8 cellular contexts compared by ENCODE assay signal in the genomic region with DNA sequence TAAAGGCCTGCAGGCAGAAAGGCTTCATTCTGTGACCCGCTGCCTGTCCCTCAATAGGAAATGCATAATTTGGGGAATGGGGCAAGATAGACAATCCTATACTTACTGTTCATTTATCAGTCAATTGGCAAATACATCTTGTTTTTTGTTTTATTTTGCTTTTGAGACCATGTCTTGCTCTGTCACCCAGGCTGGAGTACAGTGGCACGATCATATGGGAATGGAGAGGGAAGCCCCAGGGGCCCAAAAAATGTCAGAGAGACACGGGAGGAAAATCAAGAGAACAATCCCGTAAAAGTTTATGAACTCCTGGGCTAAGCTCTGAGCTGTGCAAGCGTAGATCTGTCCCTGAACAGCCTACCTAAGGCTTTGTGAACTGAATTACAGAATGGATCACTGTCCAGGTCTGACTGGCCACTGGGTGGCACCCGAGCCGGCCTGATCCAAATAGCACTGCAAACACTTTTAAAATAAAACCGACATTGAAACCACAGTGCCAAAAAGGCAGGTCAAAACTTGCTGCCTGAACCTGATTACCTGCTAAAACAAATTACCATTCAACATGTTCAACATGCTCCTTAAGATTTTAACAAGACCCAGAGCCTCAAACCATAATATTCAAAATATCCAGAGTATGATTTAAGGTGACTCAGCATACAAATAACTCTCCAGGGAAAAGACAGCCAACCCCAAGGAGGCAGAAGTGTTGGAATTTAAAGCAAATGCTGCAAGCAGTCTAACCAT. TPM values are rescaled to one million over a fixed set of nuclear protein-coding genes. Genes with fewer than 3 reads are reported as not detected.
DNase-seq lines count a peak whose midpoint lies in the region; ATAC-seq and TF ChIP-seq lines count a peak whose summit lies in the region.

No MANE protein-coding gene starts in this region.

- 0 out of 2 replicates have a peak, but pooled peaks cover 4% of the 10 kb centered on the region for H3F3A ChIP-seq in PC-9 (ENCODE audit: insufficient read depth, low read depth)

- POLR2A ChIA-PET in PC-9 (lab: Charles Lee; ENCODE audit: unreplicated experiment), result no interaction called here

- no peaks in the 10 kb centered on the region for H3K79me2 ChIP-seq in PC-9 (ENCODE audit: low read depth)

- H3K27ac ChIP-seq in PC-9, result no peak overlapping the region

- peak; percentile 76 for ATAC-seq in activated naive CD8-positive, alpha-beta T cell treated with anti-CD3 and anti-CD28 coated beads, Interleukin-2, amount 50 U/mL, for 24 hours
- ATAC-seq in HG03045 (IDR thresholded peaks at IDR 0.05; ENCODE audit: unreplicated experiment) (no peak), GM21619 (IDR thresholded peaks at IDR 0.05; ENCODE audit: unreplicated experiment) (no peak)

- peaks cover 7% of the 10 kb centered on the region; the same call in 1 of the 2 replicates for H3K36me3 ChIP-seq in PC-9 (ENCODE audit: low read depth)

- H4K20me1 ChIP-seq in PC-9 (ENCODE audit: insufficient read depth), result no peaks in the 10 kb centered on the region

- H3K9me3 ChIP-seq in PC-9 (ENCODE audit: insufficient read depth, low read depth), result no peaks in the 10 kb centered on the region

- no peak overlapping the region for H3K4me2 ChIP-seq in PC-9

- H3K27ac Mint-ChIP-seq in activated naive CD8-positive, alpha-beta T cell treated with anti-CD3 and anti-CD28 coated beads, Interleukin-2, amount 50 U/mL, for 24 hours, result no peak overlapping the region

- no peaks in the 10 kb centered on the region for H3K27me3 Mint-ChIP-seq in activated naive CD8-positive, alpha-beta T cell treated with anti-CD3 and anti-CD28 coated beads, Interleukin-2, amount 50 U/mL, for 24 hours

- no peaks in the 10 kb centered on the region for H3K9me3 Mint-ChIP-seq in activated naive CD8-positive, alpha-beta T cell treated with anti-CD3 and anti-CD28 coated beads, Interleukin-2, amount 50 U/mL, for 24 hours

- no peak overlapping the region for H3K4me3 ChIP-seq in PC-9

- peaks cover 9% of the 10 kb centered on the region for H3K36me3 Mint-ChIP-seq in activated naive CD8-positive, alpha-beta T cell treated with anti-CD3 and anti-CD28 coated beads, Interleukin-2, amount 50 U/mL, for 24 hours (ENCODE audit: low read depth)

- DNase-seq in D341Med (ENCODE audit: low spot score), result peak; percentile 73
- DNase-seq in HPDE6-E6E7 (ENCODE audit: extremely low spot score), result peak; percentile 78
- peak; percentile 44 to 70 for DNase-seq in PC-9
- peak; percentile 36 for DNase-seq in activated naive CD8-positive, alpha-beta T cell treated with anti-CD3 and anti-CD28 coated beads, Interleukin-2, amount 50 U/mL, for 24 hours
- peak; percentile 83 for DNase-seq in cardiac septum (ENCODE audit: low spot score)
- DNase-seq in posterior vena cava (ENCODE audit: low spot score), result peak; percentile 84

- CTCF ChIA-PET in PC-9 (lab: Charles Lee), result interaction anchor here (0.6 to 3.2 kb wide), 4 partner anchors 17 to 145 kb away, joined by 3 to 14 read pairs (median 4); a partner anchor contains a TSS

- peak; percentile 84 for TF ChIP-seq CTCF in PC-9 (conservative IDR thresholded peaks at IDR 0.05)

- intact Hi-C loops in PC-9 (cut with micrococcal nuclease; ENCODE audit: unreplicated experiment), result loop anchor here (1.0 kb wide), 2 partner anchors 44 to 90 kb away; no protein-coding TSS in a partner anchor
- intact Hi-C loops in cardiac septum (cut with DNase I), result loop anchor here (1.0 kb wide), 1 partner anchor 44 kb away; no protein-coding TSS in a partner anchor
- intact Hi-C loops in posterior vena cava (cut with DNase I), result loop anchor here in 1 of 2 donors (5.0 kb wide), 1 partner anchor 42 kb away; no protein-coding TSS in a partner anchor

- no peaks in the 10 kb centered on the region for H3K9me2 ChIP-seq in PC-9 (ENCODE audit: insufficient read depth)

- no peak overlapping the region for H3K4me3 Mint-ChIP-seq in activated naive CD8-positive, alpha-beta T cell treated with anti-CD3 and anti-CD28 coated beads, Interleukin-2, amount 50 U/mL, for 24 hours

- no peaks in the 10 kb centered on the region for H3K27me3 ChIP-seq in PC-9 (ENCODE audit: insufficient read depth, low read depth)

- H3K4me1 ChIP-seq in PC-9 (replicated peaks; ENCODE audit: insufficient read depth), result no peaks in the 10 kb centered on the region; the same call in 1 of the 2 replicates

- peaks cover 4% of the 10 kb centered on the region for H3K4me1 Mint-ChIP-seq in activated naive CD8-positive, alpha-beta T cell treated with anti-CD3 and anti-CD28 coated beads, Interleukin-2, amount 50 U/mL, for 24 hours

- BruUV-seq in PC-9 (replicated peaks; lab: Mats Ljungman, UMichigan), result TSS peak; percentile 2

- H2AFZ ChIP-seq in PC-9, result no peak overlapping the region

RNA-seq across cellular contexts. Expression of a gene that starts 11.8 kb away (rescaled TPM):
- 88.7 and 116 TPM in 2 replicates for total RNA-seq in PC-9 (2021)
- 64.7 TPM for total RNA-seq in cardiac septum
- total RNA-seq in posterior vena cava, result 10 to 100 TPM; 46.0 to 54.5 TPM

RNA-seq across cellular contexts. Expression of a gene that starts 17.3 kb away (rescaled TPM):
- 349 and 379 TPM in 2 replicates for total RNA-seq in PC-9 (2021)
- 135 TPM for total RNA-seq in cardiac septum
- total RNA-seq in posterior vena cava, result 100 to 1,000 TPM; 106 to 145 TPM

RNA-seq across cellular contexts. Expression of a gene that starts 30.5 kb away (rescaled TPM):
- total RNA-seq in PC-9 (2021) (633 and 910 TPM in 2 replicates), cardiac septum (234 TPM), posterior vena cava (100 to 1,000 TPM; 373 to 398 TPM)

RNA-seq across cellular contexts. Expression of a gene that starts 35.0 kb away (rescaled TPM):
- total RNA-seq in PC-9 (2021) (not detected in 2 replicates), cardiac septum (0.40 TPM), posterior vena cava (under 1 TPM in 1 of 2 donors, not detected in 1; 0.69 TPM)

RNA-seq across cellular contexts. Expression of a gene that starts 36.7 kb away (rescaled TPM):
- total RNA-seq in PC-9 (2021) (9.4 and 10.5 TPM in 2 replicates), cardiac septum (0.57 TPM), posterior vena cava (1 to 10 TPM in 1 of 2 donors, under 1 TPM in 1; 0.57 to 1.2 TPM)
